8 cellular contexts compared by ENCODE assay signal in the genomic region with DNA sequence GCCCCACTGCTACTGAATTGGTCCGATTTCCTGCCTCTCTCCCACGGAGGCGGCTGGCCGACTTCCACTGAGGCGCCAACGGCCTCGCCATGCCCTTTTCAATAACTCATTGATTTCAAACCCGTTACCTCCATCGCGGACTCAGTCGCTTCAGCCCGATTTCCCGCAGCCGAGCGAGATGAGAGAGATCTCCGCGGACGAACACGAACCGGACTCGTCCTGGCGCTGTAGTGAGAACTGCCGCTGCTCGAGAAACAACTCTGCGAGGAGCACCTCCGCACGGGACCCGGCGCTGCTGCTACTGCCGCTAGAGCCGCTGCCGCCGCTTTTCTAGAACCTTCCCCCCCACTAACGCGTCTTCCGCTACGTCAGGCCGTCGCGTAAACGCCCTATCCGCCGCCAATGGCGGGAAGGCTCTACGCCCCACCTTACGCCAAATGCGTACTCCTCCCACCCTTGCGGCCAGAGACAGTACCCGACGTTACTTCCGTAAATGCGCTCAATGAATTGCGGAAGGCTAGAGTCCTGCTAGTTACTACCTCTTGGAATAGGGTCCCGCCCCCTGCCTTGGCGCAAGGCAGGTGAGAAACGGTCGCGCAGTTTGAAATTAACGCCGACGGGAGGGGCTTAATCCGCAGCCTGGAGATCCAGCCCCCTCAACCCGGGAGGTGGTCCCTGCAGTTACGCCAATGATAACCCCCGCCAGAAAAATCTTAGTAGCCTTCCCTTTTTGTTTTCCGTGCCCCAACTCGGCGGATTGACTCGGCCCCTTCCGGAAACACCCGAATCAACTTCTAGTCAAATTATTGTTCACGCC. TPM values are rescaled to one million over a fixed set of nuclear protein-coding genes. Genes with fewer than 3 reads are reported as not detected.
A peak's percentile ranks its signal among the peaks of the same experiment; 100 is the strongest.
DNase-seq lines count a peak whose midpoint lies in the region; ATAC-seq and TF ChIP-seq lines count a peak whose summit lies in the region.

A gene (minus strand): TSS at position 303 of the 817 bp plus-strand sequence. CDS start 169 bp downstream, at position 134.

- H3K9me3 ChIP-seq in A673 (ENCODE audit: low read depth, low read length, poor library complexity, severe bottlenecking) (no peaks in the 10 kb centered on the region), breast epithelium (no peaks in the 10 kb centered on the region), iPS-18a (ENCODE audit: control insufficient read depth, low read depth, low read length) (peaks cover 6% of the 10 kb centered on the region), skeletal muscle satellite cell (replicated peaks; ENCODE audit: low read length) (no peaks in the 10 kb centered on the region)

- POLR2A ChIA-PET in A673 (lab: Charles Lee; ENCODE audit: low non-redundant PET): interaction anchor here (0.5 to 0.7 kb wide), 4 partner anchors 13 to 140 kb away, joined by 3 to 5 read pairs (median 4); no protein-coding TSS in a partner anchor

- TF ChIP-seq CTCF in A673 (conservative IDR thresholded peaks at IDR 0.05; ENCODE audit: low read depth, low read length): 0 out of 2 replicates have a peak, but pooled peaks have one; percentile 18
- TF ChIP-seq CTCF in VCaP (conservative IDR thresholded peaks at IDR 0.05): no peak
- TF ChIP-seq CTCF in breast epithelium (IDR thresholded peaks at IDR 0.05): peak; percentile 22 to 54 (median 33)

- H3K9ac ChIP-seq in iPS-18a (ENCODE audit: low read length) (peak within 1 kb of the TSS; percentile 100), skeletal muscle satellite cell (ENCODE audit: low read depth, low read length) (peak within 1 kb of the TSS; percentile 100)

- peaks cover 55% of the 10 kb centered on the region for H3K36me3 ChIP-seq in A673 (ENCODE audit: insufficient read depth, low read length, poor library complexity, severe bottlenecking)
- no peaks in the 10 kb centered on the region for H3K36me3 ChIP-seq in breast epithelium
- peaks cover 61% of the 10 kb centered on the region for H3K36me3 ChIP-seq in iPS-18a (ENCODE audit: control insufficient read depth, low read depth, low read length)
- peaks cover 59% of the 10 kb centered on the region for H3K36me3 ChIP-seq in skeletal muscle satellite cell (ENCODE audit: insufficient read depth, low read length)

- H3K27me3 ChIP-seq in A673 (replicated peaks; ENCODE audit: insufficient read depth, low read depth, low read length, poor library complexity) (no peaks in the 10 kb centered on the region), breast epithelium (no peaks in the 10 kb centered on the region), iPS-18a (ENCODE audit: control insufficient read depth, insufficient read depth, low read length) (no peaks in the 10 kb centered on the region), skeletal muscle satellite cell (ENCODE audit: control insufficient read depth, insufficient read depth, low read length) (no peaks in the 10 kb centered on the region)

- H3K4me3 ChIP-seq in A673 (ENCODE audit: low read depth, low read length, poor library complexity, severe bottlenecking) (peak within 1 kb of the TSS; percentile 91), breast epithelium (peak within 1 kb of the TSS; percentile 97 to 100 (median 100)), iPS-18a (ENCODE audit: low read length) (peak within 1 kb of the TSS; percentile 99), skeletal muscle satellite cell (ENCODE audit: low read length) (peak within 1 kb of the TSS; percentile 98)

- peak; percentile 100 for TF ChIP-seq POLR2A in breast epithelium (IDR thresholded peaks at IDR 0.05)

- intact Hi-C loops in A673 (cut with micrococcal nuclease; ENCODE audit: unreplicated experiment) (loop anchor here (1.0 to 5.0 kb wide), 2 partner anchors 258 to 338 kb away; no protein-coding TSS in a partner anchor), breast epithelium (cut with DNase I; ENCODE audit: low total_unique reads) (loop anchor here (10.0 kb wide), 1 partner anchor 954 kb away; a partner anchor contains a TSS)

- no TSS peak for BruUV-seq in A673 (replicated peaks; lab: Mats Ljungman, UMichigan)

- ATAC-seq in GM18870 (IDR thresholded peaks at IDR 0.05; ENCODE audit: unreplicated experiment): peak; percentile 75
- peak; percentile 63 for ATAC-seq in HG03135 (IDR thresholded peaks at IDR 0.05; ENCODE audit: unreplicated experiment)

- peak within 1 kb of the TSS; percentile 93 for H3K4me2 ChIP-seq in skeletal muscle satellite cell (ENCODE audit: low read length)

- H3K4me1 ChIP-seq in A673 (ENCODE audit: insufficient read depth, low read length, poor library complexity, severe bottlenecking) (peaks cover 24% of the 10 kb centered on the region), breast epithelium (peaks cover 5 to 21% of the 10 kb centered on the region in 2 donors), iPS-18a (ENCODE audit: control insufficient read depth, low read depth, low read length) (peaks cover 34% of the 10 kb centered on the region), skeletal muscle satellite cell (ENCODE audit: control insufficient read depth, insufficient read depth, low read length) (peaks cover 44% of the 10 kb centered on the region)

- DNase-seq in A673 (ENCODE audit: low spot score): peak; percentile 98
- peak; percentile 97 for DNase-seq in NCI-H2196 treated with DMSO at 0.1 percent for 48 hours (lab: John Stamatoyannopoulos, UW; ENCODE audit: unreplicated experiment)
- DNase-seq in breast epithelium (ENCODE audit: low spot score in 2 of 2): peak; percentile 97 to 98

- H3K27ac ChIP-seq in A673 (ENCODE audit: low read depth, low read length, poor library complexity, severe bottlenecking) (peak within 1 kb of the TSS; percentile 100), VCaP (peak within 1 kb of the TSS; percentile 99), breast epithelium (peak within 1 kb of the TSS; percentile 100), iPS-18a (ENCODE audit: low read length) (peak within 1 kb of the TSS; percentile 100)

- CTCF ChIA-PET in A673 (lab: Charles Lee): interaction anchor here (0.7 kb wide), 1 partner anchor 36 kb away, joined by 3 read pairs; no protein-coding TSS in a partner anchor

RNA-seq across cellular contexts. Expression of the gene that starts here (rescaled TPM):
- 1,150 and 1,229 TPM in 2 replicates for total RNA-seq in A673 (2021)
- total RNA-seq in breast epithelium: 100 to 1,000 TPM; 168 to 324 (median 282) TPM
- total RNA-seq in skeletal muscle satellite cell (2012; rRNA removed): 91.5 and 101 TPM in 2 replicates

Comparison
In these comparisons a context has a peak if more than half of its experiments do, and no peak if none do; other contexts are left out.
1. Peak in every context shown above with its lines: DNase-seq, ATAC-seq, H3K4me3 ChIP-seq and H3K27ac ChIP-seq.